25 cellular contexts compared by ENCODE assay signal in genomic region chr10:133227256-133227655, GRCh38. TPM values are rescaled to one million over a fixed set of nuclear protein-coding genes. Genes with fewer than 3 reads are reported as not detected.
DNase-seq lines count a peak whose midpoint lies in the region; ATAC-seq and TF ChIP-seq lines count a peak whose summit lies in the region.
"Had no signal": no experiment of that assay in that cellular context is flagged by ENCODE, and none has a peak within 500 bp of the region (broad histone marks: within the 10 kb centered on the region; RNA-seq: fewer than 3 reads in every experiment).

No MANE protein-coding gene starts in this region.

- CTCF ChIA-PET in PC-3 (lab: Charles Lee) = interaction anchor here (0.6 kb wide), 1 partner anchor 32 kb away, joined by 3 read pairs; no protein-coding TSS in a partner anchor
- CTCF ChIA-PET in WTC11 (lab: Charles Lee) = interaction anchor here (0.7 to 1.4 kb wide), 7 partner anchors 12 to 281 kb away, joined by 3 to 7 read pairs (median 3); partner anchors contain the start of gene ADAM8

- TF ChIP-seq CTCF in PC-3 (conservative IDR thresholded peaks at IDR 0.05; ENCODE audit: low read depth, low read length) (no peak), WTC11 (IDR thresholded peaks at IDR 0.05) (no peak)

- H4K20me1 ChIP-seq in PC-3 (ENCODE audit: low read length) (no peaks in the 10 kb centered on the region), Karpas-422 (ENCODE audit: insufficient read depth, low read depth, low read length) (no peaks in the 10 kb centered on the region)

- peaks cover 6% of the 10 kb centered on the region for H3K36me3 Mint-ChIP-seq in WTC11
- H3K36me3 Mint-ChIP-seq: CD4-positive, alpha-beta memory T cell; CD4-positive, CD25-positive, alpha-beta regulatory T cell had no signal

- no peaks in the 10 kb centered on the region for H3K79me1 ChIP-seq in neuronal stem cell (ENCODE audit: low read depth, low read length)

- POLR2A ChIA-PET in PC-3 (lab: Charles Lee; ENCODE audit: unreplicated experiment) = no interaction called here
- POLR2A ChIA-PET in WTC11 (lab: Charles Lee) = interaction anchor here (0.7 kb wide), 1 partner anchor 30 kb away, joined by 5 read pairs; no protein-coding TSS in a partner anchor

- H3K4me3 ChIP-seq in PC-3 (ENCODE audit: low read length) (no peak overlapping the region), neuronal stem cell (ENCODE audit: low read length in 2 of 2) (no peak overlapping the region), Karpas-422 (ENCODE audit: low read length) (no peak overlapping the region)
- H3K4me3 ChIP-seq: BLaER1, GM12878 had no signal

- no peak overlapping the region for H3K4me3 Mint-ChIP-seq in WTC11
- H3K4me3 Mint-ChIP-seq: CD4-positive, alpha-beta memory T cell had no signal

- H3K18ac ChIP-seq in neuronal stem cell (ENCODE audit: low read length) = no peak overlapping the region

- H3K4me2 ChIP-seq in PC-3 (ENCODE audit: low read length) (peak overlapping the region; percentile 57; the same call in 1 of the 2 replicates), neuronal stem cell (ENCODE audit: insufficient read depth, low read length, poor library complexity, severe bottlenecking) (no peak overlapping the region), Karpas-422 (ENCODE audit: low read depth, low read length, poor library complexity, severe bottlenecking) (no peak overlapping the region)

- DNase-seq in PC-3 = no peak
- DNase-seq in WTC11 (ENCODE audit: low spot score) = no peak
- DNase-seq in neuronal stem cell (ENCODE audit: low spot score) = no peak
- DNase-seq in Karpas-422 = no peak
- DNase-seq: 8988T; ACHN; BE2C; C1 segment of cervical spinal cord; CD4-positive, alpha-beta memory T cell; CD8-positive, alpha-beta memory T cell; COR-L47; DMS 273 treated with DMSO at 0.1 percent for 48 hours; DMS153; DMS53; DMS79; DND-41; EL had no signal

- H3K9me2 ChIP-seq in PC-3 (replicated peaks; ENCODE audit: low read length) (no peaks in the 10 kb centered on the region), Karpas-422 (replicated peaks; ENCODE audit: insufficient read depth, low read length) (no peaks in the 10 kb centered on the region)

- H2BK120ac ChIP-seq in neuronal stem cell (ENCODE audit: low read depth, low read length) = no peak overlapping the region

- ATAC-seq in PC-3 = no peak
- ATAC-seq in WTC11 = no peak
- ATAC-seq in GM19467 (IDR thresholded peaks at IDR 0.05; ENCODE audit: unreplicated experiment) = no peak

- H3K27me3 Mint-ChIP-seq in WTC11 (ENCODE audit: low read depth) = peaks cover 30% of the 10 kb centered on the region

- 0 out of 2 replicates have a peak, but pooled peaks cover 14% of the 10 kb centered on the region for H3K27me3 ChIP-seq in PC-3 (ENCODE audit: low read length)
- H3K27me3 ChIP-seq in neuronal stem cell (ENCODE audit: control insufficient read depth in 3 of 3, insufficient read depth in 3 of 3, low read depth in 1 of 3, low read length in 3 of 3) = peaks cover 19 to 49% (median 42%) of the 10 kb centered on the region in 3 experiments
- H3K27me3 ChIP-seq in Karpas-422 (ENCODE audit: low read length) = no peaks in the 10 kb centered on the region

- WGBS in neuronal stem cell (ENCODE audit: extremely low coverage in 2 of 2, insufficient read length in 2 of 2, insufficient replicate concordance in 1 of 2), 2 donors = no CpG with 5 or more reads among the region's 21 CpGs

- no peak overlapping the region for H2BK5ac ChIP-seq in neuronal stem cell (ENCODE audit: low read length)

- no peak overlapping the region for H3K23ac ChIP-seq in neuronal stem cell (ENCODE audit: low read depth, low read length, poor library complexity)

- peak overlapping the region; percentile 38 for H3K14ac ChIP-seq in neuronal stem cell (ENCODE audit: low read length)

- H3K79me2 ChIP-seq in PC-3 (ENCODE audit: low read length) (no peaks in the 10 kb centered on the region), Karpas-422 (ENCODE audit: low read length) (no peaks in the 10 kb centered on the region)

- intact Hi-C loops in PC-3 (cut with micrococcal nuclease) = loop anchor here (5.0 kb wide), 1 partner anchor 85 kb away; no protein-coding TSS in a partner anchor

- H3K4ac ChIP-seq in neuronal stem cell (ENCODE audit: low read length) = no peak overlapping the region

- H3K4me1 Mint-ChIP-seq in WTC11 = peaks cover 37% of the 10 kb centered on the region

- H4K91ac ChIP-seq in neuronal stem cell (ENCODE audit: low read depth, low read length, poor library complexity) = no peak overlapping the region

- H3K27ac ChIP-seq in PC-3 (ENCODE audit: low read length) (no peak overlapping the region), neuronal stem cell (replicated peaks; ENCODE audit: low read length) (no peak overlapping the region), Karpas-422 (ENCODE audit: low read length) (no peak overlapping the region)
- H3K27ac ChIP-seq: BLaER1 had no signal

- no peaks in the 10 kb centered on the region for H3K9me3 Mint-ChIP-seq in WTC11
- H3K9me3 Mint-ChIP-seq: CD4-positive, alpha-beta memory T cell; CD4-positive, CD25-positive, alpha-beta regulatory T cell; CD8-positive, alpha-beta memory T cell had no signal

- no peak overlapping the region for H2BK12ac ChIP-seq in neuronal stem cell (ENCODE audit: low read length)

- no peaks in the 10 kb centered on the region for H3K36me3 ChIP-seq in PC-3 (ENCODE audit: low read depth, low read length)
- no peaks in the 10 kb centered on the region for H3K36me3 ChIP-seq in neuronal stem cell (replicated peaks in 1 of 2; ENCODE audit: control insufficient read depth in 2 of 2, insufficient read depth in 2 of 2, low read length in 2 of 2)
- H3K36me3 ChIP-seq in Karpas-422 (ENCODE audit: insufficient read depth, low read length) = no peaks in the 10 kb centered on the region
- H3K36me3 ChIP-seq: BE2C, BLaER1 had no signal

- no TSS peak for BruUV-seq in PC-3 (replicated peaks; lab: Mats Ljungman, UMichigan)

- no peaks in the 10 kb centered on the region for H3F3A ChIP-seq in PC-3 (ENCODE audit: low read length, unreplicated experiment)

- no peak overlapping the region for H2BK15ac ChIP-seq in neuronal stem cell (ENCODE audit: low read length)

- H3K9ac ChIP-seq in PC-3 (ENCODE audit: low read length) = no peak overlapping the region
- H3K9ac ChIP-seq in neuronal stem cell (ENCODE audit: low read depth, low read length, poor library complexity) = no peak overlapping the region
- no peak overlapping the region for H3K9ac ChIP-seq in Karpas-422 (ENCODE audit: low read length)
- H3K9ac ChIP-seq: BLaER1 had no signal

- H4K8ac ChIP-seq in neuronal stem cell (ENCODE audit: low read depth, low read length) = no peak overlapping the region

- H2AFZ ChIP-seq in PC-3 (ENCODE audit: low read length) = no peak overlapping the region
- H2AFZ ChIP-seq in neuronal stem cell (ENCODE audit: low read length) = no peak overlapping the region
- no peak overlapping the region for H2AFZ ChIP-seq in Karpas-422 (ENCODE audit: low read length)

- H3K27ac Mint-ChIP-seq in WTC11 = 0 out of 2 replicates have a peak overlapping the region, but pooled peaks have one; percentile 60
- H3K27ac Mint-ChIP-seq: CD4-positive, alpha-beta memory T cell; CD4-positive, CD25-positive, alpha-beta regulatory T cell; CD8-positive, alpha-beta memory T cell had no signal

- no peak overlapping the region for H2AK5ac ChIP-seq in neuronal stem cell (ENCODE audit: low read depth, low read length)

- H3K4me1 ChIP-seq in PC-3 (ENCODE audit: insufficient read depth, low read length) (no peaks in the 10 kb centered on the region), neuronal stem cell (ENCODE audit: control insufficient read depth in 2 of 2, insufficient read depth in 1 of 2, low read depth in 1 of 2, low read length in 2 of 2) (peaks cover 1 to 7% of the 10 kb centered on the region in 2 donors), Karpas-422 (ENCODE audit: low read length) (no peaks in the 10 kb centered on the region)
- H3K4me1 ChIP-seq: BE2C had no signal

- H3K9me3 ChIP-seq in PC-3 (ENCODE audit: low read length) (no peaks in the 10 kb centered on the region), neuronal stem cell (replicated peaks in 1 of 2; ENCODE audit: control insufficient read depth in 2 of 2, insufficient read depth in 1 of 2, low read depth in 1 of 2, low read length in 2 of 2) (peaks cover 0 to 11% of the 10 kb centered on the region in 2 donors), Karpas-422 (ENCODE audit: low read length) (no peaks in the 10 kb centered on the region)
- H3K9me3 ChIP-seq: BE2C, BLaER1 had no signal

TF ChIP-seq in WTC11, 78 proteins besides CTCF, POLR2A, EP300 and RAD21 (continues in another document):
- TF ChIP-seq E2F4 (CRISPR knock-in tag; IDR thresholded peaks at IDR 0.05; ENCODE audit: borderline replicate concordance, low read depth) = no peak

RNA-seq across cellular contexts. Expression of gene UTF1, which starts 2.8 kb away (rescaled TPM):
- total RNA-seq in PC-3 (2014; rRNA removed) (not detected in 2 replicates), WTC11 (2021) (140 to 196 TPM (median 143 TPM) in 3 replicates)
- polyA plus RNA-seq in neuronal stem cell (2013, experiment 1 of 2) = 0.35 TPM
- polyA plus RNA-seq in neuronal stem cell (2013, experiment 2 of 2) = 0.33 TPM
- total RNA-seq in Karpas-422 (2014; rRNA removed; shearing (Covaris generic); ENCODE audit: low replicate concordance) = not detected in 2 replicates
- total RNA-seq: A673; CD4-positive, alpha-beta memory T cell; CD4-positive, CD25-positive, alpha-beta regulatory T cell; CD8-positive, alpha-beta memory T cell; Daoy; G401; GM12878 had no signal
- polyA plus RNA-seq: AG04450; CD4-positive, alpha-beta memory T cell; CD4-positive, CD25-positive, alpha-beta regulatory T cell; CD8-positive, alpha-beta memory T cell; GM12878 had no signal

RNA-seq across cellular contexts. Expression of gene VENTX, which starts 10.4 kb away (rescaled TPM):
- total RNA-seq in PC-3 (2014; rRNA removed) = not detected in 2 replicates
- 21.5 to 28.0 TPM (median 22.5 TPM) in 3 replicates for total RNA-seq in WTC11 (2021)
- 0.42 TPM for polyA plus RNA-seq in neuronal stem cell (2013, experiment 1 of 2)
- 0.35 TPM for polyA plus RNA-seq in neuronal stem cell (2013, experiment 2 of 2)
- not detected in 2 replicates for total RNA-seq in Karpas-422 (2014; rRNA removed; shearing (Covaris generic); ENCODE audit: low replicate concordance)
- total RNA-seq: A673; CD4-positive, alpha-beta memory T cell; CD4-positive, CD25-positive, alpha-beta regulatory T cell; CD8-positive, alpha-beta memory T cell; Daoy; G401; GM12878 had no signal
- polyA plus RNA-seq: AG04450; CD4-positive, alpha-beta memory T cell; CD4-positive, CD25-positive, alpha-beta regulatory T cell; CD8-positive, alpha-beta memory T cell had no signal

RNA-seq across cellular contexts. Expression of gene ADAM8, which starts 49.4 kb away (rescaled TPM):
- 113 and 147 TPM in 2 replicates for total RNA-seq in PC-3 (2014; rRNA removed)
- total RNA-seq in WTC11 (2021) = 7.2 to 9.5 TPM (median 7.2 TPM) in 3 replicates
- 1.1 TPM for polyA plus RNA-seq in neuronal stem cell (2013, experiment 1 of 2)
- 1.3 TPM for polyA plus RNA-seq in neuronal stem cell (2013, experiment 2 of 2)
- 0.71 and 3.8 TPM in 2 replicates for total RNA-seq in Karpas-422 (2014; rRNA removed; shearing (Covaris generic); ENCODE audit: low replicate concordance)

Comparison
In these comparisons a context has a peak if more than half of its experiments do, and no peak if none do; other contexts are left out.
1. RNA of gene UTF1, which starts 2.8 kb away (total RNA-seq): 140 to 196 TPM in WTC11; not detected in PC-3 and not detected in Karpas-422; every median in the first group is over 100 times any median in the second.
2. RNA of gene VENTX, which starts 10.4 kb away (total RNA-seq): 21.5 to 28.0 TPM in WTC11; not detected in PC-3 and not detected in Karpas-422; every median in the first group is over 10 times any median in the second.
3. RNA of gene ADAM8, which starts 49.4 kb away (total RNA-seq): 113 to 147 TPM in PC-3; 7.2 to 9.5 TPM in WTC11 and 0.71 to 3.8 TPM in Karpas-422; every median in the first group is over 10 times any median in the second.